Comparison of ENCODE assay signal across 11 cellular contexts in genomic region chr13:35549481-35549880, GRCh38.
A peak's percentile ranks its signal among the peaks of the same experiment; 100 is the strongest.
DNase-seq lines count a peak whose midpoint lies in the region; ATAC-seq, FAIRE-seq and TF ChIP-seq lines count a peak whose summit lies in the region.
"Had no signal": no experiment of that assay in that cellular context is flagged by ENCODE, and none has a peak within 500 bp of the region (broad histone marks: within the 10 kb centered on the region; RNA-seq: fewer than 3 reads in every experiment).

No MANE protein-coding gene starts in this region.

- H3K9ac ChIP-seq in GM12878 (ENCODE audit: control insufficient read depth, insufficient read depth, low read length), result no peak overlapping the region
- no peak overlapping the region for H3K9ac ChIP-seq in skeletal muscle satellite cell (ENCODE audit: low read depth, low read length)
- no peak overlapping the region for H3K9ac ChIP-seq in H9 (ENCODE audit: extremely low read depth, insufficient read length, low read length)

- H3K4me3 ChIP-seq in GM12878 (no peak overlapping the region), skeletal muscle satellite cell (ENCODE audit: low read length) (no peak overlapping the region)

- H2BK5ac ChIP-seq in H9 (ENCODE audit: insufficient read length, low read length), result no peak overlapping the region

- no peaks in the 10 kb centered on the region for H4K20me1 ChIP-seq in GM12878 (ENCODE audit: control insufficient read depth, insufficient read depth)
- H4K20me1 ChIP-seq in H9 (ENCODE audit: control insufficient read depth, insufficient read depth, insufficient read length), result no peaks in the 10 kb centered on the region

- no peak overlapping the region for H3K18ac ChIP-seq in H9 (ENCODE audit: insufficient read length, low read depth, low read length)

- TF ChIP-seq POLR2A in GM12878 (IDR thresholded peaks at IDR 0.05; ENCODE audit: low read depth, low read length), result no peak

- no peak for TF ChIP-seq CTCF in GM12878 (IDR thresholded peaks at IDR 0.05 in 2 of 3, conservative IDR thresholded peaks at IDR 0.05 in 1 of 3; ENCODE audit: control insufficient read depth in 2 of 3, extremely low read depth in 1 of 3, insufficient read depth in 1 of 3, low read depth in 3 of 3, low read length in 3 of 3)
- no peak for TF ChIP-seq CTCF in H9 (conservative IDR thresholded peaks at IDR 0.05)

- H3K27me3 Mint-ChIP-seq in H9 (ENCODE audit: low read depth), result no peaks in the 10 kb centered on the region
- H3K27me3 Mint-ChIP-seq: activated B cell treated with CpG ODN at 0.5 μM for 24 hours; naive thymus-derived CD8-positive, alpha-beta T cell had no signal

- no peak overlapping the region for H4K8ac ChIP-seq in H9 (replicated peaks; ENCODE audit: insufficient read length, low read depth, low read length)

- no peak overlapping the region for H4K91ac ChIP-seq in H9 (ENCODE audit: insufficient read length, low read depth, low read length)

- no peaks in the 10 kb centered on the region for H3K4me1 Mint-ChIP-seq in H9
- H3K4me1 Mint-ChIP-seq: activated B cell treated with CpG ODN at 0.5 μM for 24 hours; naive thymus-derived CD8-positive, alpha-beta T cell had no signal

- SMC1A ChIA-PET in GM12878 (lab: Charles Lee; ENCODE audit: uncharacterized antibody, unreplicated experiment), result interaction anchor here (1.0 to 1.4 kb wide), 2 partner anchors 8 to 16 kb away, joined by 3 to 5 read pairs; no protein-coding TSS in a partner anchor

- no peak for TF ChIP-seq EP300 in GM12878 (IDR thresholded peaks at IDR 0.05; ENCODE audit: borderline replicate concordance in 1 of 2, control insufficient read depth in 1 of 2, low read depth in 2 of 2, low read length in 2 of 2)

- H3K4me1 ChIP-seq in GM12878 (ENCODE audit: control insufficient read depth, insufficient read depth, low read length) (no peaks in the 10 kb centered on the region), skeletal muscle satellite cell (ENCODE audit: control insufficient read depth, insufficient read depth, low read length) (peaks cover 30% of the 10 kb centered on the region), H9 (ENCODE audit: insufficient read depth, low read length) (no peaks in the 10 kb centered on the region)

- no peak for TF ChIP-seq RAD21 in GM12878 (IDR thresholded peaks at IDR 0.05; ENCODE audit: insufficient read depth, low read depth, low read length)

- no peak overlapping the region for H2BK20ac ChIP-seq in H9 (ENCODE audit: low read depth, low read length, poor library complexity, severe bottlenecking)

- no peak overlapping the region for H3K23ac ChIP-seq in H9 (ENCODE audit: insufficient read length, low read depth, low read length)

- POLR2A ChIA-PET in GM12878 (lab: Charles Lee), result no interaction called here
- POLR2A ChIA-PET in HEK293T (lab: Yijun Ruan, JAX), result no interaction called here

- H3K4ac ChIP-seq in H9 (ENCODE audit: low read depth, low read length), result no peak overlapping the region

- RAD21 ChIA-PET in GM12878 (lab: Charles Lee; ENCODE audit: unreplicated experiment), result interaction anchor here (0.9 kb wide), 1 partner anchor 9 kb away, joined by 3 read pairs; no protein-coding TSS in a partner anchor

- H3K4me2 ChIP-seq in GM12878 (ENCODE audit: control insufficient read depth, insufficient read depth) (no peak overlapping the region), skeletal muscle satellite cell (ENCODE audit: low read length) (peak overlapping the region; percentile 41), H9 (ENCODE audit: insufficient read depth, insufficient read length, low read length) (no peak overlapping the region)

- H3K36me3 ChIP-seq in GM12878 (ENCODE audit: control insufficient read depth in 2 of 2, insufficient read depth in 2 of 2, low read length in 1 of 2) (no peaks in the 10 kb centered on the region), skeletal muscle satellite cell (ENCODE audit: insufficient read depth, low read length) (no peaks in the 10 kb centered on the region)

- H2AFZ ChIP-seq in GM12878 (ENCODE audit: control insufficient read depth, low read depth, low read length) (no peak overlapping the region), H9 (ENCODE audit: low read length) (no peak overlapping the region)

- H3K27ac Mint-ChIP-seq in H9, result no peak overlapping the region
- H3K27ac Mint-ChIP-seq: activated B cell treated with CpG ODN at 0.5 μM for 24 hours; naive thymus-derived CD8-positive, alpha-beta T cell had no signal

- no peak overlapping the region for H2BK120ac ChIP-seq in H9 (ENCODE audit: low read depth, low read length, poor library complexity, severe bottlenecking)

- H3K56ac ChIP-seq in H9 (ENCODE audit: insufficient read length, low read depth, low read length), result no peak overlapping the region

- no peaks in the 10 kb centered on the region for H3K23me2 ChIP-seq in H9 (ENCODE audit: insufficient read length, low read depth, low read length, poor library complexity, severe bottlenecking)

- no TSS peak for BruUV-seq in GM12878 (replicated peaks; lab: Mats Ljungman, UMichigan)

- H4K5ac ChIP-seq in H9 (ENCODE audit: insufficient read length, low read depth, low read length), result no peak overlapping the region

- DNase-seq in NCI-H2171 treated with DMSO at 0.1 percent for 48 hours (lab: John Stamatoyannopoulos, UW) (peak; percentile 6), NCI-H2171 (lab: John Stamatoyannopoulos, UW) (no peak), GM12878 (ENCODE audit: low read depth, low spot score) (peak; percentile 15), HEK293T (ENCODE audit: extremely low spot score) (no peak), NCI-H1105 (lab: John Stamatoyannopoulos, UW) (no peak), H9 (no peak)
- DNase-seq: 8988T; activated B cell treated with CpG ODN at 0.5 μM for 24 hours; naive thymus-derived CD8-positive, alpha-beta T cell had no signal

- intact Hi-C loops in GM12878 (cut with micrococcal nuclease; ENCODE audit: unreplicated experiment), result no loop called here

- H3K9me3 Mint-ChIP-seq in H9, result no peaks in the 10 kb centered on the region
- H3K9me3 Mint-ChIP-seq: activated B cell treated with CpG ODN at 0.5 μM for 24 hours had no signal

- no peak overlapping the region for H3T11ph ChIP-seq in H9 (ENCODE audit: low read length)

- H3K79me2 ChIP-seq in GM12878 (ENCODE audit: control insufficient read depth, insufficient read depth, low read length), result no peaks in the 10 kb centered on the region
- no peaks in the 10 kb centered on the region for H3K79me2 ChIP-seq in H9 (ENCODE audit: insufficient read depth, low read length)

- no peaks in the 10 kb centered on the region; a peak in 1 of 7 replicates for H3K36me3 Mint-ChIP-seq in H9 (ENCODE audit: insufficient read depth in 1 of 3, low read depth in 3 of 3)

- H3K27ac ChIP-seq in GM12878 (ENCODE audit: control insufficient read depth, insufficient read depth), result no peak overlapping the region
- no peak overlapping the region for H3K27ac ChIP-seq in H9 (ENCODE audit: insufficient read length, low read depth, low read length)

- H3K9me3 ChIP-seq in GM12878 (replicated peaks; ENCODE audit: control insufficient read depth, insufficient read depth, low read length), result no peaks in the 10 kb centered on the region
- no peaks in the 10 kb centered on the region for H3K9me3 ChIP-seq in skeletal muscle satellite cell (replicated peaks; ENCODE audit: low read length)
- no peaks in the 10 kb centered on the region for H3K9me3 ChIP-seq in H9 (ENCODE audit: control insufficient read depth, low read depth, low read length)

- H3K14ac ChIP-seq in H9 (ENCODE audit: insufficient read depth, low read length), result no peak overlapping the region

- H2BK12ac ChIP-seq in H9 (ENCODE audit: insufficient read length, low read depth, low read length), result no peak overlapping the region

- no peak overlapping the region for H3K4me3 Mint-ChIP-seq in H9
- H3K4me3 Mint-ChIP-seq: activated B cell treated with CpG ODN at 0.5 μM for 24 hours; naive thymus-derived CD8-positive, alpha-beta T cell had no signal

- in situ Hi-C loops in GM12878 (cut with MboI), result no loop called here

- H2BK15ac ChIP-seq in H9 (ENCODE audit: low read depth, low read length), result no peak overlapping the region

- no peaks in the 10 kb centered on the region for H3K27me3 ChIP-seq in GM12878 (replicated peaks in 1 of 2; ENCODE audit: control insufficient read depth in 2 of 2, insufficient read depth in 2 of 2, low read length in 1 of 2)
- H3K27me3 ChIP-seq in skeletal muscle satellite cell (ENCODE audit: control insufficient read depth, insufficient read depth, low read length), result no peaks in the 10 kb centered on the region
- no peaks in the 10 kb centered on the region for H3K27me3 ChIP-seq in H9 (ENCODE audit: insufficient read depth, low read length)

- FAIRE-seq in GM12878 (lab: Jason Lieb, UNC), result no peak

- ATAC-seq in HG03159 (IDR thresholded peaks at IDR 0.05; ENCODE audit: unreplicated experiment), result peak; percentile 76
- peak; percentile 78 for ATAC-seq in GM12878
- ATAC-seq: naive thymus-derived CD8-positive, alpha-beta T cell had no signal

- CTCF ChIA-PET in GM12878 (lab: Yijun Ruan, JAX) (no interaction called here), HEK293T (lab: Yijun Ruan, JAX) (no interaction called here)

- H2AK5ac ChIP-seq in H9 (ENCODE audit: insufficient read length, low read length), result no peak overlapping the region

- no peaks in the 10 kb centered on the region for H3K79me1 ChIP-seq in H9 (ENCODE audit: insufficient read depth, low read depth, low read length, poor library complexity, severe bottlenecking)

TF ChIP-seq in GM12878, 131 proteins besides CTCF, POLR2A, EP300 and RAD21 (continues in another document):
- TF ChIP-seq DPF2 (IDR thresholded peaks at IDR 0.05) (no peak), NBN (IDR thresholded peaks at IDR 0.05) (no peak), HDAC6 (IDR thresholded peaks at IDR 0.05; ENCODE audit: unreplicated experiment) (no peak), SUZ12 (IDR thresholded peaks at IDR 0.05; ENCODE audit: unreplicated experiment) (no peak), ZNF622 (IDR thresholded peaks at IDR 0.05) (no peak)

TF ChIP-seq in HEK293T, 16 proteins besides CTCF, POLR2A, EP300 and RAD21 (continues in another document):
- no peak for TF ChIP-seq L3MBTL2 (conservative IDR thresholded peaks at IDR 0.05)
- TF ChIP-seq LEF1 (IDR thresholded peaks at IDR 0.05; ENCODE audit: borderline replicate concordance), result no peak
- no peak for TF ChIP-seq ZNF384 (IDR thresholded peaks at IDR 0.05)
- TF ChIP-seq FOXK2 (IDR thresholded peaks at IDR 0.05), result no peak
- TF ChIP-seq NFRKB (IDR thresholded peaks at IDR 0.05), result no peak
- no peak for TF ChIP-seq TARDBP (IDR thresholded peaks at IDR 0.05)
- TF ChIP-seq HDGF (IDR thresholded peaks at IDR 0.05; ENCODE audit: borderline replicate concordance), result no peak
- no peak for TF ChIP-seq SUZ12 (IDR thresholded peaks at IDR 0.05)
- no peak for TF ChIP-seq FOXA1 (IDR thresholded peaks at IDR 0.05)
- TF ChIP-seq ARNT (IDR thresholded peaks at IDR 0.05), result no peak
- no peak for TF ChIP-seq BHLHE40 (IDR thresholded peaks at IDR 0.05; ENCODE audit: borderline replicate concordance)

Comparison
In these comparisons a context has a peak if more than half of its experiments do, and no peak if none do; other contexts are left out.
1. DNase-seq: peak in NCI-H2171 treated with DMSO at 0.1 percent for 48 hours (single experiment) and GM12878 (single experiment); none in NCI-H2171 (single experiment), HEK293T (single experiment), NCI-H1105 (single experiment) and H9 (single experiment).